In the genomic region with DNA sequence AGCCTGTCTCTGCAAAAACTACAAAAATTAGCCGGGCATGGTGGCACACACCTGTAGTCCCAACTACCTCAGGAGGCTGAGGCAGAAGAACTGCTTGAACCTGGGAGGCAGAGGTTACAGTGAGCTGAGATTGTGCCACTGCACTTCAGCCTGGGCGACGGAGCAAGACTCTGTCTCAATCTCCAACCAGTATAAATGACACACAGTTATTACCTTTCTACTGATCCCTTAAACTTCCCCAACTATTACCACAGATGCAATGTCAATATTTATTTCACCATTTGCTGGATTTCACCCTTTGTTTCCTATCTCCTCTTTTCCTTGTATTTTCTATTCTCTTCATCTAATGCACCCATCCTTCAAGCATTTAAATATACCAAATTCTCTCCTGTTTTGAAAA, we compare ENCODE assay signal across 22 cellular contexts.
"Had no signal": no experiment of that assay in that cellular context is flagged by ENCODE, and none has a peak within 500 bp of the region (broad histone marks: within the 10 kb centered on the region; RNA-seq: fewer than 3 reads in every experiment).

No MANE protein-coding gene starts in this region.

- DNase-seq: colonic mucosa; cortex of kidney; dermis blood vessel endothelial cell; dorsolateral prefrontal cortex; effector CD4-positive, alpha-beta T cell; effector CD8-positive, alpha-beta T cell; effector memory CD4-positive, alpha-beta T cell; effector memory CD8-positive, alpha-beta T cell; endodermal cell; erythroblast; esophagus squamous epithelium; foreskin fibroblast; foreskin keratinocyte; foreskin melanocyte; gastrocnemius medialis; glutamatergic neuron; head of caudate nucleus; heart left ventricle; heart right ventricle had no signal

- H3K9me3 Mint-ChIP-seq: dendritic cell treated with granulocyte-macrophage colony-stimulating factor and Interleukin-4, amounts not matched to agents 40 ng/mL and 50 ng/mL, for 4 days; endodermal cell had no signal

- ATAC-seq: effector memory CD8-positive, alpha-beta T cell; esophagus mucosa; foreskin keratinocyte; gastrocnemius medialis; gastroesophageal sphincter; heart left ventricle; heart right ventricle had no signal

- H3K27ac Mint-ChIP-seq: dendritic cell treated with granulocyte-macrophage colony-stimulating factor and Interleukin-4, amounts not matched to agents 40 ng/mL and 50 ng/mL, for 4 days; effector memory CD8-positive, alpha-beta T cell; endodermal cell had no signal

- H3K4me3 Mint-ChIP-seq: dendritic cell treated with granulocyte-macrophage colony-stimulating factor and Interleukin-4, amounts not matched to agents 40 ng/mL and 50 ng/mL, for 4 days; effector memory CD8-positive, alpha-beta T cell; endodermal cell had no signal

- H3K27me3 Mint-ChIP-seq: dendritic cell treated with granulocyte-macrophage colony-stimulating factor and Interleukin-4, amounts not matched to agents 40 ng/mL and 50 ng/mL, for 4 days had no signal

- H3K4me1 Mint-ChIP-seq: endodermal cell had no signal
